Comparison of ENCODE assay signal across 8 cellular contexts in the genomic region with DNA sequence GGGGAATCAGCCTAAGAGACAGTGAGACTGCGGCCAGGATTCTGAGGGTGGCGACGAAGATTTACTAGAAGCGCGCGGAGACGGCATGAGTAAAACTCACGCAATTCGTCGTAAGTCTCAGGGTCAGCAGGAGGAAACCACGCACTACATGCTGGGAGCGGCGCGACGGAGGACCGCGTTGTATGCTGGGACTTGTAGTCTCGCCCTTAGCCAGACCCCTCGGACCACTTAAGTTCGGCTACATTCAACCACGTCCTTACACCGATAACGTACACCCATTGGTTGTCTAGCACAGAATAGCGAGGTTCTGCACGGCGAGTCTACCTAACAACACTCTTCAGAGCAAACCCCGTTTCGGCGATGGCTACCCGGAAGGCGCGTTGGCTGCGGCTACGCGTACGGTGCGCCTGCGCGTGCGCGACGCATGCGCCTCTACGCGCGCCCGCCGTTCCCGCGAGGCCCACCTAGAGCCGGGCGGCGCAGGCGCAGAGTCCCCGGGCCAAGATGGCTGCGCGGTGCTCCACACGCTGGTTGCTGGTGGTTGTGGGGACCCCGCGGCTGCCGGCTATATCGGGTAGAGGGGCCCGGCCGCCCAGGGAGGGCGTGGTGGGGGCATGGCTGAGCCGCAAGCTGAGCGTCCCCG. TPM values are rescaled to one million over a fixed set of nuclear protein-coding genes. Genes with fewer than 3 reads are reported as not detected.
A peak's percentile ranks its signal among the peaks of the same experiment; 100 is the strongest.
DNase-seq lines count a peak whose midpoint lies in the region; ATAC-seq and TF ChIP-seq lines count a peak whose summit lies in the region.

A gene (plus strand): TSS at position 491 of the 643 bp plus-strand sequence. CDS start 14 bp downstream, at position 505.

- no peaks in the 10 kb centered on the region for H3K27me3 ChIP-seq in KMS-11 (ENCODE audit: insufficient read depth, low read depth)
- H3K27me3 ChIP-seq in Panc1 (ENCODE audit: control insufficient read depth, insufficient read depth, low read length), result no peaks in the 10 kb centered on the region
- no peaks in the 10 kb centered on the region for H3K27me3 ChIP-seq in esophagus muscularis mucosa
- no peaks in the 10 kb centered on the region for H3K27me3 ChIP-seq in muscle layer of colon (ENCODE audit: control insufficient read depth in 1 of 2, insufficient read depth in 2 of 2, low read length in 2 of 2)

- TF ChIP-seq CTCF in KMS-11 (conservative IDR thresholded peaks at IDR 0.05; ENCODE audit: low read depth, low read length), result no peak
- TF ChIP-seq CTCF in Panc1 (IDR thresholded peaks at IDR 0.05), result no peak
- peak in 1 of 3 experiments; percentile 7 for TF ChIP-seq CTCF in esophagus muscularis mucosa (IDR thresholded peaks at IDR 0.05)

- POLR2A ChIA-PET in Panc1 (lab: Charles Lee), result no interaction called here

- BruUV-seq in Panc1 (replicated peaks; lab: Mats Ljungman, UMichigan), result TSS peak; percentile 97

- no peaks in the 10 kb centered on the region for H3K27me3 Mint-ChIP-seq in activated T-cell treated with anti-CD3 and anti-CD28 coated beads, Interleukin-2, amount 50 U/mL, for 4 hours (ENCODE audit: low read depth)

- no peaks in the 10 kb centered on the region for H3K9me3 Mint-ChIP-seq in activated T-cell treated with anti-CD3 and anti-CD28 coated beads, Interleukin-2, amount 50 U/mL, for 4 hours

- H3K4me1 ChIP-seq in KMS-11 (ENCODE audit: low read depth, poor library complexity, severe bottlenecking), result peaks cover 20% of the 10 kb centered on the region
- peaks cover 17% of the 10 kb centered on the region for H3K4me1 ChIP-seq in Panc1 (ENCODE audit: control insufficient read depth, insufficient read depth, low read length)
- H3K4me1 ChIP-seq in esophagus muscularis mucosa, result peaks cover 20 to 30% (median 26%) of the 10 kb centered on the region in 4 donors
- H3K4me1 ChIP-seq in muscle layer of colon (ENCODE audit: insufficient read depth, low read length), result peaks cover 19% of the 10 kb centered on the region

- H3K27ac ChIP-seq in KMS-11 (peak within 1 kb of the TSS; percentile 81), Panc1 (ENCODE audit: low read length) (peak within 1 kb of the TSS; percentile 92), esophagus muscularis mucosa (replicated peaks in 1 of 4) (peak within 1 kb of the TSS; percentile 94 to 98 (median 96)), muscle layer of colon (ENCODE audit: low read depth, low read length) (peak within 1 kb of the TSS; percentile 97)

- WGBS in esophagus muscularis mucosa, result under 1% methylated on average over 28 of the region's 68 CpGs

- DNase-seq in DMS79 treated with DMSO at 0.1 percent for 48 hours (lab: John Stamatoyannopoulos, UW) (peak; percentile 95), Panc1 (ENCODE audit: low read depth, low spot score) (peak; percentile 95), esophagus muscularis mucosa (ENCODE audit: extremely low spot score) (peak; percentile 98)
- DNase-seq in activated T-cell treated with anti-CD3 and anti-CD28 coated beads, Interleukin-2, amount 50 U/mL, for 4 hours, result peak; percentile 88
- DNase-seq in stimulated activated CD8-positive, alpha-beta memory T cell treated with anti-CD3 and anti-CD28 coated beads, Interleukin-7, amount 100 ng/mL, for 1 hour (ENCODE audit: low read depth in 2 of 2), result peak; percentile 83 to 84

- in situ Hi-C loops in Panc1 (cut with HindIII; ENCODE audit: low pct_unique_long_range_greater_than_20kb, low sequenced_read_pairs), result no loop called here

- ATAC-seq in GM21786 (IDR thresholded peaks at IDR 0.05; ENCODE audit: unreplicated experiment), result peak; percentile 83
- peak; percentile 97 for ATAC-seq in Panc1
- peak; percentile 94 for ATAC-seq in activated T-cell treated with anti-CD3 and anti-CD28 coated beads, Interleukin-2, amount 50 U/mL, for 4 hours

- peak within 1 kb of the TSS; percentile 97 for H3K4me3 Mint-ChIP-seq in activated T-cell treated with anti-CD3 and anti-CD28 coated beads, Interleukin-2, amount 50 U/mL, for 4 hours

- TF ChIP-seq POLR2A in esophagus muscularis mucosa (IDR thresholded peaks at IDR 0.05; ENCODE audit: low read depth), result peak; percentile 87

- H3K79me2 ChIP-seq in KMS-11 (ENCODE audit: insufficient read depth, low read depth), result peaks cover 48% of the 10 kb centered on the region

- H3K9me3 ChIP-seq in Panc1 (ENCODE audit: control insufficient read depth, insufficient read depth, low read depth, low read length), result no peaks in the 10 kb centered on the region
- no peaks in the 10 kb centered on the region for H3K9me3 ChIP-seq in esophagus muscularis mucosa
- H3K9me3 ChIP-seq in muscle layer of colon (ENCODE audit: low read length), result no peaks in the 10 kb centered on the region

- H3K4me3 ChIP-seq in KMS-11 (IDR thresholded peaks at IDR 0.05; ENCODE audit: insufficient read depth, low read depth, low read length) (peak within 1 kb of the TSS; percentile 1), Panc1 (ENCODE audit: low read depth in 2 of 2, low read length in 2 of 2) (peak within 1 kb of the TSS; percentile 91 to 94), esophagus muscularis mucosa (peak within 1 kb of the TSS; percentile 83 to 98 (median 91)), muscle layer of colon (ENCODE audit: low read depth in 1 of 2, low read length in 2 of 2) (peak within 1 kb of the TSS; percentile 86 to 98)

- peak within 1 kb of the TSS; percentile 81 for H3K4me2 ChIP-seq in KMS-11

- no peak for TF ChIP-seq EP300 in esophagus muscularis mucosa (IDR thresholded peaks at IDR 0.05)

- H3K36me3 Mint-ChIP-seq in activated T-cell treated with anti-CD3 and anti-CD28 coated beads, Interleukin-2, amount 50 U/mL, for 4 hours (ENCODE audit: insufficient read depth), result peaks cover 10% of the 10 kb centered on the region

- H3K9ac ChIP-seq in KMS-11 (peak within 1 kb of the TSS; percentile 89), muscle layer of colon (ENCODE audit: low read length) (peak within 1 kb of the TSS; percentile 76)

- H2AFZ ChIP-seq in KMS-11 (ENCODE audit: low read depth), result peak within 1 kb of the TSS; percentile 80

- intact Hi-C loops in Panc1 (cut with micrococcal nuclease; ENCODE audit: unreplicated experiment), result no loop called here
- intact Hi-C loops in esophagus muscularis mucosa (cut with DNase I), result no loop called here

- CTCF ChIA-PET in Panc1 (lab: Charles Lee), result no interaction called here

- H4K20me1 ChIP-seq in KMS-11 (ENCODE audit: insufficient read depth), result no peaks in the 10 kb centered on the region

- H3K36me3 ChIP-seq in KMS-11 (ENCODE audit: insufficient read depth) (no peaks in the 10 kb centered on the region; the same call in 1 of the 2 replicates), Panc1 (ENCODE audit: control insufficient read depth, insufficient read depth, low read length) (no peaks in the 10 kb centered on the region), esophagus muscularis mucosa (peaks cover 0 to 4% (median 0%) of the 10 kb centered on the region in 4 donors), muscle layer of colon (ENCODE audit: insufficient read depth, low read length) (no peaks in the 10 kb centered on the region)

- H3K4me1 Mint-ChIP-seq in activated T-cell treated with anti-CD3 and anti-CD28 coated beads, Interleukin-2, amount 50 U/mL, for 4 hours (ENCODE audit: low read depth), result peaks cover 22% of the 10 kb centered on the region

RNA-seq across cellular contexts. Expression of the gene that starts here (rescaled TPM):
- total RNA-seq in Panc1 (2021; ENCODE audit: unreplicated experiment) (68.7 TPM), esophagus muscularis mucosa (10 to 100 TPM; 40.6 to 51.2 (median 45.9) TPM)
- polyA plus RNA-seq in Panc1 (2012; ENCODE audit: insufficient read length), result 73.2 TPM
- 100 to 1,000 TPM; 108 to 124 (median 123) TPM for total RNA-seq in activated T-cell treated with anti-CD3 and anti-CD28 coated beads, Interleukin-2, amount 50 U/mL, for 4 hours

Comparison
In these comparisons a context has a peak if more than half of its experiments do, and no peak if none do; other contexts are left out.
1. Peak in every context shown above with its lines: DNase-seq, ATAC-seq, H3K4me3 ChIP-seq and H3K27ac ChIP-seq.
2. H3K4me3 ChIP-seq: peak in every context shown above with its lines; median percentile 92 in Panc1; 92 in muscle layer of colon; 91 in esophagus muscularis mucosa; 1 in KMS-11.